In the genomic region with DNA sequence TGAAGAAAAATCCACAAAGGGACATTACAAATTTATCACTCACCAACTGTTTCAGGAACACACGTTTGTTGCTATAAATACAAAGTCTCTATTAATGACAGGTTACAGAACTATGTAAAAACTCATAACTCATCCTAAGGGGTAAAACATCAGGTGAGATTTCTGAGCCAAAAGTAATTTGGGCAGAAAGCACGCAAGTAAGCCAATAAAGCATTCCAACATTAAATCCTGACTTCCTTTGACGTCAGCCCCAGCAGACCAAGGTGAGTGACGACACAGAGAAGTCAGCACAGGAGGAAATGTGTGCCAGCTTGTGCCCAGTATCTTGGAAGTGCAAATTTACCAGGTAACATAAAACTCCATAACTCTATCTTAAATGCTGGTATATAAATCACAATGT, we compare ENCODE assay signal across 16 cellular contexts.
"Had no signal": no experiment of that assay in that cellular context is flagged by ENCODE, and none has a peak within 500 bp of the region (broad histone marks: within the 10 kb centered on the region; RNA-seq: fewer than 3 reads in every experiment).

No MANE protein-coding gene starts in this region.

- H3K27me3 Mint-ChIP-seq: activated CD4-positive, alpha-beta T cell treated with anti-CD3 and anti-CD28 coated beads, Interleukin-2, amount 10 ng/mL, durations not matched to agents 24 days and 14 days; activated CD8-positive, alpha-beta T cell treated with anti-CD3 and anti-CD28 coated beads for 36 hours; activated naive CD4-positive, alpha-beta T cell treated with anti-CD3 and anti-CD28 coated beads, Interleukin-2, amount 10 ng/mL, durations not matched to agents 7 days and 5 days; activated naive CD8-positive, alpha-beta T cell treated with anti-CD3 and anti-CD28 coated beads, Interleukin-2, amount 50 U/mL, for 24 hours; activated T-helper 17 cell treated with anti-CD3 and anti-CD28 coated beads, Interleukin-2, amount 50 U/mL, for 72 hours; stimulated activated naive CD8-positive, alpha-beta T cell treated with anti-CD3 and anti-CD28 coated beads, Interleukin-15, Interleukin-2, amounts not matched to agents 100 ng/mL and 50 ng/mL, for 24 hours had no signal

- ATAC-seq: activated CD8-positive, alpha-beta T cell treated with anti-CD3 and anti-CD28 coated beads for 36 hours; activated naive CD8-positive, alpha-beta T cell treated with anti-CD3 and anti-CD28 coated beads, Interleukin-2, amount 50 U/mL, for 24 hours; activated T-helper 17 cell treated with anti-CD3 and anti-CD28 coated beads, Interleukin-2, amount 50 U/mL, for 72 hours; left lung; right cardiac atrium had no signal

- H3K4me3 ChIP-seq: ascending aorta, esophagus muscularis mucosa, hepatocyte, left lung, tibial nerve had no signal

- H3K27ac Mint-ChIP-seq: activated CD4-positive, alpha-beta T cell treated with anti-CD3 and anti-CD28 coated beads, Interleukin-2, amount 10 ng/mL, durations not matched to agents 24 days and 14 days; activated CD8-positive, alpha-beta T cell treated with anti-CD3 and anti-CD28 coated beads for 36 hours; activated naive CD4-positive, alpha-beta T cell treated with anti-CD3 and anti-CD28 coated beads, Interleukin-2, amount 10 ng/mL, durations not matched to agents 7 days and 5 days; activated naive CD8-positive, alpha-beta T cell treated with anti-CD3 and anti-CD28 coated beads, Interleukin-2, amount 50 U/mL, for 24 hours; activated T-helper 17 cell treated with anti-CD3 and anti-CD28 coated beads, Interleukin-2, amount 50 U/mL, for 72 hours; stimulated activated naive CD8-positive, alpha-beta T cell treated with anti-CD3 and anti-CD28 coated beads, Interleukin-15, Interleukin-2, amounts not matched to agents 100 ng/mL and 50 ng/mL, for 24 hours had no signal

- H3K27me3 ChIP-seq: ascending aorta, esophagus muscularis mucosa, hepatocyte, left lung, tibial nerve had no signal

- H3K27ac ChIP-seq: ascending aorta, esophagus muscularis mucosa, hepatocyte, left lung, tibial nerve had no signal

- H3K4me1 Mint-ChIP-seq: activated CD4-positive, alpha-beta T cell treated with anti-CD3 and anti-CD28 coated beads, Interleukin-2, amount 10 ng/mL, durations not matched to agents 24 days and 14 days; activated naive CD4-positive, alpha-beta T cell treated with anti-CD3 and anti-CD28 coated beads, Interleukin-2, amount 10 ng/mL, durations not matched to agents 7 days and 5 days; activated naive CD8-positive, alpha-beta T cell treated with anti-CD3 and anti-CD28 coated beads, Interleukin-2, amount 50 U/mL, for 24 hours; activated T-helper 17 cell treated with anti-CD3 and anti-CD28 coated beads, Interleukin-2, amount 50 U/mL, for 72 hours; neural crest cell had no signal

- H3K9me3 Mint-ChIP-seq: activated naive CD4-positive, alpha-beta T cell treated with anti-CD3 and anti-CD28 coated beads, Interleukin-2, amount 10 ng/mL, durations not matched to agents 7 days and 5 days; activated T-helper 17 cell treated with anti-CD3 and anti-CD28 coated beads, Interleukin-2, amount 50 U/mL, for 72 hours had no signal

- DNase-seq: activated CD4-positive, alpha-beta T cell treated with anti-CD3 and anti-CD28 coated beads, Interleukin-2, amount 10 ng/mL, durations not matched to agents 24 days and 14 days; activated CD8-positive, alpha-beta T cell treated with anti-CD3 and anti-CD28 coated beads for 36 hours; activated naive CD4-positive, alpha-beta T cell treated with anti-CD3 and anti-CD28 coated beads, Interleukin-2, amount 10 ng/mL, durations not matched to agents 7 days and 5 days; activated naive CD8-positive, alpha-beta T cell treated with anti-CD3 and anti-CD28 coated beads, Interleukin-2, amount 50 U/mL, for 24 hours; activated T-cell treated with anti-CD3 and anti-CD28 coated beads, Interleukin-2, amount 50 U/mL, for 1 hour; effector CD4-positive, alpha-beta T cell; islet precursor cell; left lung; right cardiac atrium had no signal

- H3K36me3 ChIP-seq: esophagus muscularis mucosa had no signal

- H3K4me3 Mint-ChIP-seq: activated CD4-positive, alpha-beta T cell treated with anti-CD3 and anti-CD28 coated beads, Interleukin-2, amount 10 ng/mL, durations not matched to agents 24 days and 14 days; activated CD8-positive, alpha-beta T cell treated with anti-CD3 and anti-CD28 coated beads for 36 hours; activated naive CD4-positive, alpha-beta T cell treated with anti-CD3 and anti-CD28 coated beads, Interleukin-2, amount 10 ng/mL, durations not matched to agents 7 days and 5 days; activated naive CD8-positive, alpha-beta T cell treated with anti-CD3 and anti-CD28 coated beads, Interleukin-2, amount 50 U/mL, for 24 hours; activated T-helper 17 cell treated with anti-CD3 and anti-CD28 coated beads, Interleukin-2, amount 50 U/mL, for 72 hours; neural crest cell; stimulated activated naive CD8-positive, alpha-beta T cell treated with anti-CD3 and anti-CD28 coated beads, Interleukin-15, Interleukin-2, amounts not matched to agents 100 ng/mL and 50 ng/mL, for 24 hours had no signal

- H3K79me2 ChIP-seq: hepatocyte had no signal

- H3K4me2 ChIP-seq: hepatocyte had no signal

- H3K4me1 ChIP-seq: ascending aorta, left lung, tibial nerve had no signal

- H2AFZ ChIP-seq: hepatocyte had no signal
